20 cellular contexts compared by ENCODE assay signal in the genomic region with DNA sequence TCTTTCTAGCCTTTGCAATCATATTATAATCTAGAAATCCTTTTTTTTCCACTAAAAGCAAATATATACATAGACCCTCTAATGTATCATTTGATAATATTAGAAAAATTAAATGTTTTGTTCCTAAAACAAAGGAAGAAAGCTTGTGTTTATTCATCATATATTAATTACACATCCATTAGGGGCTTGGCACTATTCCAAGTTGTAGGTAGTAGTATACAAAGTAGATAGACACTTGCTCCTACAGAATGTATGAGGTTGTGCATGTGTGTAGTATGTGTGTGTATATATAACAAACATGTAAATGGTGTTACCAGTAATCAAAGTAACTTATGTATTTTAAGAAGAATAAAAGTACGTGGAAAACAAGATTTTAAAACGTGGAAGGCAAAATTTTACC. TPM values are rescaled to one million over a fixed set of nuclear protein-coding genes. Genes with fewer than 3 reads are reported as not detected.
DNase-seq lines count a peak whose midpoint lies in the region; ATAC-seq, FAIRE-seq and TF ChIP-seq lines count a peak whose summit lies in the region.
"Had no signal": no experiment of that assay in that cellular context is flagged by ENCODE, and none has a peak within 500 bp of the region (broad histone marks: within the 10 kb centered on the region; RNA-seq: fewer than 3 reads in every experiment).

No MANE protein-coding gene starts in this region.

- TF ChIP-seq CTCF in astrocyte (IDR thresholded peaks at IDR 0.05; ENCODE audit: insufficient read depth, low read depth, low read length), result no peak

- H3K9me3 Mint-ChIP-seq in astrocyte (ENCODE audit: unreplicated experiment), result no peaks in the 10 kb centered on the region
- H3K9me3 Mint-ChIP-seq: CD8-positive, alpha-beta T cell; GM23338; IgD-negative memory B cell had no signal

- no peaks in the 10 kb centered on the region for H4K20me1 ChIP-seq in Karpas-422 (ENCODE audit: insufficient read depth, low read depth, low read length)
- H4K20me1 ChIP-seq in astrocyte (ENCODE audit: insufficient read depth, low read length), result no peaks in the 10 kb centered on the region

- H2AFZ ChIP-seq in Karpas-422 (ENCODE audit: low read length) (no peak overlapping the region), astrocyte (ENCODE audit: low read depth, low read length) (no peak overlapping the region)
- H2AFZ ChIP-seq: GM23338 had no signal

- no peak overlapping the region for H3K4me3 Mint-ChIP-seq in astrocyte (ENCODE audit: unreplicated experiment)
- H3K4me3 Mint-ChIP-seq: B cell; CD8-positive, alpha-beta T cell; GM23338; IgD-negative memory B cell had no signal

- H3K4me3 ChIP-seq in Karpas-422 (ENCODE audit: low read length) (no peak overlapping the region), astrocyte (ENCODE audit: insufficient read depth, low read depth, low read length) (no peak overlapping the region)
- H3K4me3 ChIP-seq: BLaER1 treated with 17β-estradiol and CSF1 and Interleukin-3, amounts not matched to agents 10 nM and 100 nM; GM23338 had no signal

- DNase-seq in NCI-H1105 treated with DMSO at 0.1 percent for 48 hours (lab: John Stamatoyannopoulos, UW) (peak; percentile 10), NCI-H1105 (lab: John Stamatoyannopoulos, UW) (no peak), NCI-H82 (lab: John Stamatoyannopoulos, UW) (peak; percentile 38), NCI-H82 treated with DMSO at 0.1 percent for 48 hours (lab: John Stamatoyannopoulos, UW; ENCODE audit: unreplicated experiment) (no peak), Karpas-422 (peak; percentile 54), astrocyte (ENCODE audit: low read depth) (no peak), HK-2 (ENCODE audit: unreplicated experiment) (no peak)
- DNase-seq: 8988T; Calu3; CD8-positive, alpha-beta T cell; GDM1; HCEC 1CT had no signal

- H3K27ac ChIP-seq in Karpas-422 (ENCODE audit: low read length) (peak overlapping the region; percentile 85), astrocyte (ENCODE audit: low read depth, low read length) (no peak overlapping the region)
- H3K27ac ChIP-seq: BLaER1 treated with 17β-estradiol and CSF1 and Interleukin-3, amounts not matched to agents 10 nM and 100 nM had no signal

- no peaks in the 10 kb centered on the region for H3K9me3 ChIP-seq in Karpas-422 (ENCODE audit: low read length)
- H3K9me3 ChIP-seq in astrocyte (ENCODE audit: insufficient read depth, low read depth, low read length), result no peaks in the 10 kb centered on the region
- H3K9me3 ChIP-seq: BLaER1 treated with 17β-estradiol and CSF1 and Interleukin-3, amounts not matched to agents 10 nM and 100 nM had no signal

- no peaks in the 10 kb centered on the region for H3K4me1 Mint-ChIP-seq in astrocyte (ENCODE audit: low read depth, unreplicated experiment)
- H3K4me1 Mint-ChIP-seq: GM23338 had no signal

- H3K36me3 Mint-ChIP-seq in astrocyte (ENCODE audit: low read depth, unreplicated experiment), result peaks cover 5% of the 10 kb centered on the region

- peak; percentile 64 for FAIRE-seq in astrocyte (lab: Jason Lieb, UNC)
- FAIRE-seq: GM12892, H54, HepG2 had no signal

- H3K27me3 ChIP-seq in Karpas-422 (ENCODE audit: low read length) (no peaks in the 10 kb centered on the region), astrocyte (ENCODE audit: insufficient read depth, low read length) (no peaks in the 10 kb centered on the region)
- H3K27me3 ChIP-seq: BLaER1 treated with 17β-estradiol and CSF1 and Interleukin-3, amounts not matched to agents 10 nM and 100 nM had no signal

- no peaks in the 10 kb centered on the region for H3K9me2 ChIP-seq in Karpas-422 (replicated peaks; ENCODE audit: insufficient read depth, low read length)

- H3K9ac ChIP-seq in Karpas-422 (ENCODE audit: low read length), result no peak overlapping the region
- no peak overlapping the region for H3K9ac ChIP-seq in astrocyte (ENCODE audit: low read length)
- H3K9ac ChIP-seq: BLaER1 treated with 17β-estradiol and CSF1 and Interleukin-3, amounts not matched to agents 10 nM and 100 nM had no signal

- ATAC-seq in HG02973 (IDR thresholded peaks at IDR 0.05; ENCODE audit: unreplicated experiment), result no peak
- ATAC-seq: CD8-positive, alpha-beta T cell; GM23338; HepG2 had no signal

- H3K27me3 Mint-ChIP-seq in astrocyte (ENCODE audit: low read depth, unreplicated experiment), result no peaks in the 10 kb centered on the region
- H3K27me3 Mint-ChIP-seq: B cell, IgD-negative memory B cell had no signal

- H3K79me2 ChIP-seq in Karpas-422 (ENCODE audit: low read length) (peaks cover 40% of the 10 kb centered on the region), astrocyte (ENCODE audit: insufficient read depth, low read length) (no peaks in the 10 kb centered on the region)

- peaks cover 58% of the 10 kb centered on the region for H3K4me1 ChIP-seq in Karpas-422 (ENCODE audit: low read length)
- no peaks in the 10 kb centered on the region for H3K4me1 ChIP-seq in astrocyte (ENCODE audit: insufficient read depth, low read length)

- no peak overlapping the region for H3K27ac Mint-ChIP-seq in astrocyte (ENCODE audit: unreplicated experiment)
- H3K27ac Mint-ChIP-seq: B cell, GM23338, IgD-negative memory B cell had no signal

- peaks cover 64% of the 10 kb centered on the region for H3K36me3 ChIP-seq in Karpas-422 (ENCODE audit: insufficient read depth, low read length)
- H3K36me3 ChIP-seq in astrocyte (ENCODE audit: insufficient read depth, low read length), result peaks cover 19% of the 10 kb centered on the region

- H3K4me2 ChIP-seq in Karpas-422 (ENCODE audit: low read depth, low read length, poor library complexity, severe bottlenecking) (peak overlapping the region; percentile 14), astrocyte (ENCODE audit: low read length) (no peak overlapping the region)
- H3K4me2 ChIP-seq: BLaER1 treated with 17β-estradiol and CSF1 and Interleukin-3, amounts not matched to agents 10 nM and 100 nM; GM23338 had no signal

RNA-seq across cellular contexts. Expression of gene KCNMB4, which starts 15.0 kb away (rescaled TPM):
- 55.5 and 55.9 TPM in 2 replicates for total RNA-seq in Karpas-422 (2014; rRNA removed; shearing (Covaris generic); ENCODE audit: low replicate concordance)
- 8.3 and 10.5 TPM in 2 replicates for total RNA-seq in astrocyte

Comparison
In these comparisons a context has a peak if more than half of its experiments do, and no peak if none do; other contexts are left out.
1. DNase-seq: peak in NCI-H1105 treated with DMSO at 0.1 percent for 48 hours (single experiment), NCI-H82 (single experiment) and Karpas-422 (single experiment); none in NCI-H1105 (single experiment), NCI-H82 treated with DMSO at 0.1 percent for 48 hours (single experiment), astrocyte (single experiment) and HK-2 (single experiment).